In the genomic region with DNA sequence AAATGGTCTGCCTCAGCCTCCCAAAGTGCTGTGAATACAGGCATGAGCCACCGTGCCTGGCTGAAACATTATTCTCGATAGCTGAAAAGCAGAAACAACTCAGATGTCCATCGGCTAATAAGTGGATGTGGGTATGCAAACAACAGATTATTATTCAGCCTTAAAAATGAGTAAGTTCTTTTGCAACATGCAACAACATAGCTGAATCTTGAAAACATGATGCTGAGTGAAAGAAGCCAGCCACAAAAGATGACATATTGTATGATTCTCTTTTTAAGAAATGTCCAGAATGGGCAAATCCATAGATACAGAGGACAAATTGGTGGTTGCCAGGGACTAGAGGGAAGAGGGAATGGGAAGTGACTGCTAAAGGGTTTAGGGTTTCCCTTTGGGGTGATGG, we compare ENCODE assay signal across 31 cellular contexts.
"Had no signal": no experiment of that assay in that cellular context is flagged by ENCODE, and none has a peak within 500 bp of the region (broad histone marks: within the 10 kb centered on the region; RNA-seq: fewer than 3 reads in every experiment).

No MANE protein-coding gene starts in this region.

- H3K27ac ChIP-seq: adrenal gland, ascending aorta, epithelial cell of prostate, esophagus squamous epithelium, gastroesophageal sphincter had no signal

- H3K4me3 ChIP-seq: adrenal gland, ascending aorta, esophagus squamous epithelium, gastroesophageal sphincter had no signal

- H3K27me3 Mint-ChIP-seq: activated naive CD8-positive, alpha-beta T cell treated with anti-CD3 and anti-CD28 coated beads for 36 hours had no signal

- H3K4me1 Mint-ChIP-seq: activated CD4-positive, alpha-beta T cell treated with anti-CD3 and anti-CD28 coated beads for 36 hours; activated CD4-positive, alpha-beta T cell treated with anti-CD3 and anti-CD28 coated beads, Interleukin-2, amount 10 ng/mL, durations not matched to agents 24 days and 14 days; activated CD8-positive, alpha-beta memory T cell treated with anti-CD3 and anti-CD28 coated beads, Interleukin-2, amount 10 ng/mL, durations not matched to agents 7 days and 5 days; activated naive CD4-positive, alpha-beta T cell treated with anti-CD3 and anti-CD28 coated beads, Interleukin-2, amount 50 U/mL, for 24 hours; activated naive CD8-positive, alpha-beta T cell treated with anti-CD3 and anti-CD28 coated beads for 36 hours had no signal

- H3K27me3 ChIP-seq: adrenal gland, ascending aorta, esophagus squamous epithelium had no signal

- ATAC-seq: activated CD4-positive, alpha-beta T cell treated with anti-CD3 and anti-CD28 coated beads for 36 hours; activated CD8-positive, alpha-beta memory T cell treated with anti-CD3 and anti-CD28 coated beads, Interleukin-2, amount 10 ng/mL, durations not matched to agents 7 days and 5 days; activated CD8-positive, alpha-beta T cell treated with anti-CD3 and anti-CD28 coated beads, Interleukin-2, amount 10 ng/mL, durations not matched to agents 7 days and 5 days; activated naive CD8-positive, alpha-beta T cell treated with anti-CD3 and anti-CD28 coated beads, Interleukin-2, amount 50 U/mL, for 24 hours; effector memory CD8-positive, alpha-beta T cell; gastroesophageal sphincter had no signal

- H3K36me3 Mint-ChIP-seq: activated CD4-positive, alpha-beta memory T cell treated with anti-CD3 and anti-CD28 coated beads for 36 hours; activated CD8-positive, alpha-beta memory T cell treated with anti-CD3 and anti-CD28 coated beads, Interleukin-2, amount 10 ng/mL, durations not matched to agents 7 days and 5 days; activated naive CD4-positive, alpha-beta T cell treated with anti-CD3 and anti-CD28 coated beads, Interleukin-2, amount 50 U/mL, for 24 hours; activated naive CD8-positive, alpha-beta T cell treated with anti-CD3 and anti-CD28 coated beads for 36 hours; brain had no signal

- FAIRE-seq: colon had no signal

- DNase-seq: activated CD4-positive, alpha-beta memory T cell treated with anti-CD3 and anti-CD28 coated beads for 36 hours; activated CD4-positive, alpha-beta T cell treated with anti-CD3 and anti-CD28 coated beads for 36 hours; activated CD4-positive, alpha-beta T cell treated with anti-CD3 and anti-CD28 coated beads, Interleukin-2, amount 10 ng/mL, durations not matched to agents 24 days and 14 days; activated CD4-positive, CD25-positive, alpha-beta regulatory T cell; activated CD4-positive, CD25-positive, alpha-beta regulatory T cell treated with anti-CD3 and anti-CD28 coated beads, Interleukin-2, amount 50 U/mL, for 72 hours; activated CD8-positive, alpha-beta memory T cell treated with anti-CD3 and anti-CD28 coated beads, Interleukin-2, amount 10 ng/mL, durations not matched to agents 7 days and 5 days; activated CD8-positive, alpha-beta memory T cell treated with anti-CD3 and anti-CD28 coated beads, Interleukin-2, amount 50 U/mL, for 4 hours; activated CD8-positive, alpha-beta T cell treated with anti-CD3 and anti-CD28 coated beads, Interleukin-2, amount 10 ng/mL, durations not matched to agents 7 days and 5 days; activated effector memory CD4-positive, alpha-beta T cell treated with anti-CD3 and anti-CD28 coated beads, Interleukin-2, amount 50 U/mL, for 16 hours; activated naive CD4-positive, alpha-beta T cell treated with anti-CD3 and anti-CD28 coated beads for 36 hours; activated naive CD8-positive, alpha-beta T cell treated with anti-CD3 and anti-CD28 coated beads for 36 hours; activated naive CD8-positive, alpha-beta T cell treated with anti-CD3 and anti-CD28 coated beads, Interleukin-2, amount 50 U/mL, for 24 hours; activated T-cell treated with anti-CD3 and anti-CD28 coated beads, Interleukin-2, amount 50 U/mL, for 1 hour; activated T-cell treated with anti-CD3 and anti-CD28 coated beads, Interleukin-2, amount 50 U/mL, for 48 hours; adrenal gland; caudate nucleus; cortex of kidney; dermis blood vessel endothelial cell; effector CD4-positive, alpha-beta T cell; effector memory CD8-positive, alpha-beta T cell; esophagus squamous epithelium; foreskin melanocyte; T-helper 2 cell had no signal

- H3K9me3 ChIP-seq: adrenal gland, ascending aorta, esophagus squamous epithelium, gastroesophageal sphincter had no signal

- H3K27ac Mint-ChIP-seq: activated CD4-positive, alpha-beta memory T cell treated with anti-CD3 and anti-CD28 coated beads for 36 hours; activated CD4-positive, alpha-beta T cell treated with anti-CD3 and anti-CD28 coated beads for 36 hours; activated CD4-positive, alpha-beta T cell treated with anti-CD3 and anti-CD28 coated beads, Interleukin-2, amount 10 ng/mL, durations not matched to agents 24 days and 14 days; activated CD8-positive, alpha-beta memory T cell treated with anti-CD3 and anti-CD28 coated beads, Interleukin-2, amount 10 ng/mL, durations not matched to agents 7 days and 5 days; activated CD8-positive, alpha-beta T cell treated with anti-CD3 and anti-CD28 coated beads, Interleukin-2, amount 10 ng/mL, durations not matched to agents 7 days and 5 days; activated naive CD4-positive, alpha-beta T cell treated with anti-CD3 and anti-CD28 coated beads for 36 hours; activated naive CD4-positive, alpha-beta T cell treated with anti-CD3 and anti-CD28 coated beads, Interleukin-2, amount 50 U/mL, for 24 hours; activated naive CD8-positive, alpha-beta T cell treated with anti-CD3 and anti-CD28 coated beads for 36 hours; activated naive CD8-positive, alpha-beta T cell treated with anti-CD3 and anti-CD28 coated beads, Interleukin-2, amount 50 U/mL, for 24 hours; activated T-helper 1 cell treated with anti-CD3 and anti-CD28 coated beads, Interleukin-12 subunit alpha, Interleukin-12 subunit beta, Interleukin-2, Interleukin-4 antibody, amounts not matched to agents 30 ng/mL and 10 ng/mL and 1 ng/mL, durations not matched to agents 14 hours and 24 hours and 36 hours; activated T-helper 2 cell treated with anti-CD3 and anti-CD28 coated beads, Interferon-gamma antibody, Interleukin-2, Interleukin-4, amounts not matched to agents 10 μg/mL and 5 μg/mL and 100 μg/mL, durations not matched to agents 14 hours and 24 hours and 36 hours; brain; effector memory CD8-positive, alpha-beta T cell had no signal

- H3K4me1 ChIP-seq: adrenal gland, ascending aorta, gastroesophageal sphincter had no signal

- H3K36me3 ChIP-seq: adrenal gland, ascending aorta, esophagus squamous epithelium, gastroesophageal sphincter had no signal

- H3K9me3 Mint-ChIP-seq: activated CD4-positive, alpha-beta memory T cell treated with anti-CD3 and anti-CD28 coated beads for 36 hours; activated CD4-positive, alpha-beta T cell treated with anti-CD3 and anti-CD28 coated beads, Interleukin-2, amount 10 ng/mL, durations not matched to agents 24 days and 14 days; activated naive CD4-positive, alpha-beta T cell treated with anti-CD3 and anti-CD28 coated beads for 36 hours; activated naive CD4-positive, alpha-beta T cell treated with anti-CD3 and anti-CD28 coated beads, Interleukin-2, amount 50 U/mL, for 24 hours; activated naive CD8-positive, alpha-beta T cell treated with anti-CD3 and anti-CD28 coated beads for 36 hours; activated naive CD8-positive, alpha-beta T cell treated with anti-CD3 and anti-CD28 coated beads, Interleukin-2, amount 50 U/mL, for 24 hours; activated T-helper 1 cell treated with anti-CD3 and anti-CD28 coated beads, Interleukin-12 subunit alpha, Interleukin-12 subunit beta, Interleukin-2, Interleukin-4 antibody, amounts not matched to agents 30 ng/mL and 10 ng/mL and 1 ng/mL, durations not matched to agents 14 hours and 24 hours and 36 hours; activated T-helper 2 cell treated with anti-CD3 and anti-CD28 coated beads, Interferon-gamma antibody, Interleukin-2, Interleukin-4, amounts not matched to agents 10 μg/mL and 5 μg/mL and 100 μg/mL, durations not matched to agents 14 hours and 24 hours and 36 hours; effector memory CD8-positive, alpha-beta T cell had no signal

- H3K4me3 Mint-ChIP-seq: activated CD4-positive, alpha-beta memory T cell treated with anti-CD3 and anti-CD28 coated beads for 36 hours; activated CD4-positive, alpha-beta T cell treated with anti-CD3 and anti-CD28 coated beads for 36 hours; activated CD4-positive, alpha-beta T cell treated with anti-CD3 and anti-CD28 coated beads, Interleukin-2, amount 10 ng/mL, durations not matched to agents 24 days and 14 days; activated CD8-positive, alpha-beta memory T cell treated with anti-CD3 and anti-CD28 coated beads, Interleukin-2, amount 10 ng/mL, durations not matched to agents 7 days and 5 days; activated CD8-positive, alpha-beta T cell treated with anti-CD3 and anti-CD28 coated beads, Interleukin-2, amount 10 ng/mL, durations not matched to agents 7 days and 5 days; activated naive CD4-positive, alpha-beta T cell treated with anti-CD3 and anti-CD28 coated beads for 36 hours; activated naive CD4-positive, alpha-beta T cell treated with anti-CD3 and anti-CD28 coated beads, Interleukin-2, amount 50 U/mL, for 24 hours; activated naive CD8-positive, alpha-beta T cell treated with anti-CD3 and anti-CD28 coated beads for 36 hours; activated naive CD8-positive, alpha-beta T cell treated with anti-CD3 and anti-CD28 coated beads, Interleukin-2, amount 50 U/mL, for 24 hours; activated T-helper 1 cell treated with anti-CD3 and anti-CD28 coated beads, Interleukin-12 subunit alpha, Interleukin-12 subunit beta, Interleukin-2, Interleukin-4 antibody, amounts not matched to agents 30 ng/mL and 10 ng/mL and 1 ng/mL, durations not matched to agents 14 hours and 24 hours and 36 hours; brain; effector memory CD8-positive, alpha-beta T cell had no signal
